ENCODE assay signal across 8 cellular contexts in the genomic region with DNA sequence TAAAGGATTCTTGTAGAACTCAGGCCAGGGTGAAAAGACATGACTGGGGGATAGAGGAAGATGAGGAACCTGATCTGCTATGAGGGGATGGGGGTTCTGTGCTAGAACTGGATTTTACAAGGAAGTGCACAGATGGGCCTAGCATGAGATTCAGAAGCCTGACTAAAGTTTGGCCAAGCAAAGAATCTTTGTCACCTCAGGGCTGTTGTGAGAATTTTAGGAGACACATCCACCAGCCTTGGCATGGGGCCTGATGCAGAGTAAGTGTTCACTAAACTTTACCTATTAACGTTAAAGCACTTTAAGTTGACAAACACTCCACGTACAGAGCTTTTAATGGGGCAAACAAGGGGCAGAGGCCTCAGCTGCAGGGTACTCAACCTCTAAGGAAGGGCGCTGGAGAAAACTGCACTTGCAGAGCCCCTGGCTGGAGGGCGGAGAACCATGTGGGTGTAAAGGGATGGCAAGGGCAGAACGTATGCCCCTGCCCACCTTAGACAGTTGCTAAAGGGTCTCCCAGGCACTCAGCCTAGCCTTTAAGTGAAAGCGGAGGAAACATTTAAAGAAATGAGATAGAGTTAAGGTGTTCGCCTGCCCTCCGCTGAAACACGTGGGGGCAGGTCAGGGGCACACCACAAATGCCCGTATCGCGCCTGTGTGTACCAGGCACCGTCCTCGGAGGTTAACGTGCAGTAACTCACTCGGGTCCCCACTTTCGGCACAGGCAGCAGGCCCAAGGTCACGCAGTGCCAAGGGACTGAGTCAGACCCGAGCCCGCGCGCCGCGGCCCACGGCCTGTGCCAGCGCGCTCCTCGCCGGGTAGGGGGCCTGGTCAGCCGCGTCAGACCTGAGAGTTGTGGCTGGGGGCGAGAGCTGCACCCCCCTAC. TPM values are rescaled to one million over a fixed set of nuclear protein-coding genes. Genes with fewer than 3 reads are reported as not detected.
DNase-seq lines count a peak whose midpoint lies in the region; ATAC-seq and TF ChIP-seq lines count a peak whose summit lies in the region.

No MANE protein-coding gene starts in this region.

- H3K9me3 ChIP-seq in CD4-positive, alpha-beta memory T cell (ENCODE audit: control insufficient read depth in 1 of 2, low read length in 2 of 2) = no peaks in the 10 kb centered on the region
- no peaks in the 10 kb centered on the region for H3K9me3 ChIP-seq in prostate gland

- peak overlapping the region; percentile 62 to 91 (median 84) for H3K27ac Mint-ChIP-seq in CD4-positive, alpha-beta memory T cell
- peak overlapping the region; percentile 62 for H3K27ac Mint-ChIP-seq in activated T-helper 1 cell treated with anti-CD3 and anti-CD28 coated beads, Interleukin-12 subunit alpha, Interleukin-12 subunit beta, Interleukin-2, Interleukin-4 antibody, amounts not matched to agents 30 ng/mL and 10 ng/mL and 1 ng/mL, durations not matched to agents 14 hours and 24 hours and 36 hours

- TF ChIP-seq POLR2A in prostate gland (IDR thresholded peaks at IDR 0.05) = no peak

- POLR2A ChIA-PET in CD4-positive, alpha-beta memory T cell (lab: Charles Lee; ENCODE audit: partially characterized antibody) = interaction anchor here (1.0 to 10.2 kb wide), 12 partner anchors 9 to 275 kb away, joined by 3 to 168 read pairs (median 8); no protein-coding TSS in a partner anchor

- ATAC-seq in HG02763 (IDR thresholded peaks at IDR 0.05; ENCODE audit: unreplicated experiment) (peak; percentile 4), HG02623 (IDR thresholded peaks at IDR 0.05; ENCODE audit: unreplicated experiment) (no peak)

- peak overlapping the region; percentile 73 to 91 (median 84) for H3K4me3 Mint-ChIP-seq in CD4-positive, alpha-beta memory T cell
- H3K4me3 Mint-ChIP-seq in activated T-helper 1 cell treated with anti-CD3 and anti-CD28 coated beads, Interleukin-12 subunit alpha, Interleukin-12 subunit beta, Interleukin-2, Interleukin-4 antibody, amounts not matched to agents 30 ng/mL and 10 ng/mL and 1 ng/mL, durations not matched to agents 14 hours and 24 hours and 36 hours = peak overlapping the region; percentile 85

- no peaks in the 10 kb centered on the region for H3K36me3 ChIP-seq in CD4-positive, alpha-beta memory T cell (ENCODE audit: insufficient read depth, low read length)
- no peaks in the 10 kb centered on the region for H3K36me3 ChIP-seq in prostate gland

- no peaks in the 10 kb centered on the region for H3K27me3 Mint-ChIP-seq in CD4-positive, alpha-beta memory T cell
- peaks cover 4% of the 10 kb centered on the region for H3K27me3 Mint-ChIP-seq in activated T-helper 1 cell treated with anti-CD3 and anti-CD28 coated beads, Interleukin-12 subunit alpha, Interleukin-12 subunit beta, Interleukin-2, Interleukin-4 antibody, amounts not matched to agents 30 ng/mL and 10 ng/mL and 1 ng/mL, durations not matched to agents 14 hours and 24 hours and 36 hours (ENCODE audit: insufficient read depth)

- CTCF ChIA-PET in CD4-positive, alpha-beta memory T cell (lab: Charles Lee; ENCODE audit: partially characterized antibody) = interaction anchor here (0.9 to 6.3 kb wide), 5 partner anchors 22 to 149 kb away, joined by 3 to 54 read pairs (median 4); no protein-coding TSS in a partner anchor

- peaks cover 32% of the 10 kb centered on the region for H3K4me1 ChIP-seq in CD4-positive, alpha-beta memory T cell (ENCODE audit: insufficient read depth, low read length)
- H3K4me1 ChIP-seq in prostate gland (replicated peaks) = peaks cover 10% of the 10 kb centered on the region

- peak in 2 of 5 donors; percentile 6 to 38 for DNase-seq in CD4-positive, alpha-beta memory T cell
- DNase-seq in activated T-helper 1 cell treated with anti-CD3 and anti-CD28 coated beads, Interleukin-12 subunit alpha, Interleukin-12 subunit beta, Interleukin-2, Interleukin-4 antibody, amounts not matched to agents 30 ng/mL and 10 ng/mL and 1 ng/mL, durations not matched to agents 14 hours and 24 hours and 36 hours (ENCODE audit: low spot score) = no peak
- peak in 24 of 42 donors; percentile 5 to 74 (median 30) for DNase-seq in head of caudate nucleus
- peak; percentile 24 for DNase-seq in prostate gland (ENCODE audit: low spot score)
- DNase-seq in HCEC 1CT = no peak
- no peak for DNase-seq in H4 (ENCODE audit: low spot score)

- WGBS in prostate gland = 39% methylated on average over 29 of the region's 32 CpGs

- no peaks in the 10 kb centered on the region for H3K9me3 Mint-ChIP-seq in CD4-positive, alpha-beta memory T cell
- no peaks in the 10 kb centered on the region for H3K9me3 Mint-ChIP-seq in activated T-helper 1 cell treated with anti-CD3 and anti-CD28 coated beads, Interleukin-12 subunit alpha, Interleukin-12 subunit beta, Interleukin-2, Interleukin-4 antibody, amounts not matched to agents 30 ng/mL and 10 ng/mL and 1 ng/mL, durations not matched to agents 14 hours and 24 hours and 36 hours

- intact Hi-C loops in CD4-positive, alpha-beta memory T cell (cut with micrococcal nuclease) = loop anchor here (1.0 kb wide), 1 partner anchor 124 kb away; no protein-coding TSS in a partner anchor
- intact Hi-C loops in activated T-helper 1 cell treated with anti-CD3 and anti-CD28 coated beads, Interleukin-12 subunit alpha, Interleukin-12 subunit beta, Interleukin-2, Interleukin-4 antibody, amounts not matched to agents 30 ng/mL and 10 ng/mL and 1 ng/mL, durations not matched to agents 14 hours and 24 hours and 36 hours (cut with micrococcal nuclease) = loop anchor here (2.0 to 10.0 kb wide), 4 partner anchors 50 to 542 kb away; a partner anchor contains a TSS
- intact Hi-C loops in head of caudate nucleus (cut with DNase I) = loop anchor here (5.0 to 10.0 kb wide), 3 partner anchors 128 to 275 kb away; no protein-coding TSS in a partner anchor
- intact Hi-C loops in prostate gland (cut with DNase I) = loop anchor here (1.0 to 5.0 kb wide), 3 partner anchors 55 to 273 kb away; no protein-coding TSS in a partner anchor

- no peak for TF ChIP-seq CTCF in prostate gland (IDR thresholded peaks at IDR 0.05)

- no peaks in the 10 kb centered on the region for H3K27me3 ChIP-seq in CD4-positive, alpha-beta memory T cell (ENCODE audit: insufficient read depth, low read length)
- no peaks in the 10 kb centered on the region for H3K27me3 ChIP-seq in prostate gland (replicated peaks; ENCODE audit: insufficient read depth)

- H3K36me3 Mint-ChIP-seq in CD4-positive, alpha-beta memory T cell = peaks cover 0 to 11% of the 10 kb centered on the region in 2 donors
- peaks cover 30% of the 10 kb centered on the region for H3K36me3 Mint-ChIP-seq in activated T-helper 1 cell treated with anti-CD3 and anti-CD28 coated beads, Interleukin-12 subunit alpha, Interleukin-12 subunit beta, Interleukin-2, Interleukin-4 antibody, amounts not matched to agents 30 ng/mL and 10 ng/mL and 1 ng/mL, durations not matched to agents 14 hours and 24 hours and 36 hours (ENCODE audit: low read depth)

- peak overlapping the region in 1 of 2 donors; percentile 43 for H3K4me3 ChIP-seq in CD4-positive, alpha-beta memory T cell (ENCODE audit: low read length in 2 of 2)
- H3K4me3 ChIP-seq in prostate gland = peak overlapping the region; percentile 77 to 80

- H3K4me1 Mint-ChIP-seq in CD4-positive, alpha-beta memory T cell = peaks cover 29 to 45% (median 37%) of the 10 kb centered on the region in 4 donors
- H3K4me1 Mint-ChIP-seq in activated T-helper 1 cell treated with anti-CD3 and anti-CD28 coated beads, Interleukin-12 subunit alpha, Interleukin-12 subunit beta, Interleukin-2, Interleukin-4 antibody, amounts not matched to agents 30 ng/mL and 10 ng/mL and 1 ng/mL, durations not matched to agents 14 hours and 24 hours and 36 hours (ENCODE audit: low read depth) = peaks cover 35% of the 10 kb centered on the region

- H3K27ac ChIP-seq in CD4-positive, alpha-beta memory T cell (ENCODE audit: low read depth, low read length) = peak overlapping the region; percentile 46
- H3K27ac ChIP-seq in prostate gland = peak overlapping the region; percentile 85 to 89

RNA-seq across cellular contexts. Expression of a gene that starts 1.0 kb away (rescaled TPM):
- total RNA-seq in CD4-positive, alpha-beta memory T cell = 10 to 100 TPM; 76.9 to 80.1 TPM
- 100 to 1,000 TPM; 135 to 160 TPM for polyA plus RNA-seq in CD4-positive, alpha-beta memory T cell
- total RNA-seq in activated T-helper 1 cell treated with anti-CD3 and anti-CD28 coated beads, Interleukin-12 subunit alpha, Interleukin-12 subunit beta, Interleukin-2, Interleukin-4 antibody, amounts not matched to agents 30 ng/mL and 10 ng/mL and 1 ng/mL, durations not matched to agents 14 hours and 24 hours and 36 hours = 137 and 139 TPM in 2 replicates
- 10 to 100 TPM; 24.9 to 75.8 TPM for total RNA-seq in prostate gland
- 26.8 and 40.9 TPM in 2 replicates for total RNA-seq in H4 (2014; rRNA removed; shearing (Covaris generic))

RNA-seq across cellular contexts. Expression of a gene that starts 1.0 kb away (rescaled TPM):
- 10 to 100 TPM; 32.8 to 33.4 TPM for total RNA-seq in CD4-positive, alpha-beta memory T cell
- polyA plus RNA-seq in CD4-positive, alpha-beta memory T cell = 1 to 10 TPM in 1 of 2 donors, under 1 TPM in 1; 0.68 to 1.4 TPM
- 45.4 and 48.0 TPM in 2 replicates for total RNA-seq in activated T-helper 1 cell treated with anti-CD3 and anti-CD28 coated beads, Interleukin-12 subunit alpha, Interleukin-12 subunit beta, Interleukin-2, Interleukin-4 antibody, amounts not matched to agents 30 ng/mL and 10 ng/mL and 1 ng/mL, durations not matched to agents 14 hours and 24 hours and 36 hours
- total RNA-seq in prostate gland = 10 to 100 TPM in 1 of 2 donors, 1 to 10 TPM in 1; 8.2 to 44.0 TPM
- total RNA-seq in H4 (2014; rRNA removed; shearing (Covaris generic)) = 8.5 and 11.4 TPM in 2 replicates

Comparison
In these comparisons a context has a peak if more than half of its experiments do, and no peak if none do; other contexts are left out.
1. DNase-seq: peak in head of caudate nucleus (24 of 42) and prostate gland (single experiment); none in activated T-helper 1 cell treated with anti-CD3 and anti-CD28 coated beads, Interleukin-12 subunit alpha, Interleukin-12 subunit beta, Interleukin-2, Interleukin-4 antibody, amounts not matched to agents 30 ng/mL and 10 ng/mL and 1 ng/mL, durations not matched to agents 14 hours and 24 hours and 36 hours (single experiment), HCEC 1CT (single experiment) and H4 (single experiment).